8 cellular contexts compared by ENCODE assay signal in genomic region chr20:36493013-36493800, GRCh38. TPM values are rescaled to one million over a fixed set of nuclear protein-coding genes. Genes with fewer than 3 reads are reported as not detected.
DNase-seq lines count a peak whose midpoint lies in the region; ATAC-seq and TF ChIP-seq lines count a peak whose summit lies in the region.

No MANE protein-coding gene starts in this region.

- no peaks in the 10 kb centered on the region for H3K27me3 ChIP-seq in CD4-positive, CD25-positive, alpha-beta regulatory T cell (ENCODE audit: control insufficient read depth, insufficient read depth, low read length)
- H3K27me3 ChIP-seq in brain microvascular endothelial cell (replicated peaks) (no peaks in the 10 kb centered on the region), lower lobe of right lung (ENCODE audit: low read depth) (no peaks in the 10 kb centered on the region)

- no peaks in the 10 kb centered on the region for H3K9me3 ChIP-seq in CD4-positive, CD25-positive, alpha-beta regulatory T cell (ENCODE audit: control insufficient read depth in 2 of 2, low read length in 2 of 2)
- no peaks in the 10 kb centered on the region for H3K9me3 ChIP-seq in lower lobe of right lung

- ATAC-seq in CD4-positive, CD25-positive, alpha-beta regulatory T cell (ENCODE audit: low read depth in 2 of 2), result no peak
- ATAC-seq in lower lobe of right lung (peak in 1 of 2 donors; percentile 29), HG03280 (IDR thresholded peaks at IDR 0.05; ENCODE audit: unreplicated experiment) (no peak), HG02870 (IDR thresholded peaks at IDR 0.05; ENCODE audit: unreplicated experiment) (no peak), GM19035 (IDR thresholded peaks at IDR 0.05; ENCODE audit: unreplicated experiment) (no peak)

- H3K4me1 ChIP-seq in CD4-positive, CD25-positive, alpha-beta regulatory T cell (ENCODE audit: control insufficient read depth, insufficient read depth, low read length, poor library complexity, severe bottlenecking), result peaks cover 24% of the 10 kb centered on the region
- peaks cover 42% of the 10 kb centered on the region for H3K4me1 ChIP-seq in lower lobe of right lung

- intact Hi-C loops in lower lobe of right lung (cut with DNase I), result no loop called here

- peaks cover 24% of the 10 kb centered on the region for H3K36me3 ChIP-seq in CD4-positive, CD25-positive, alpha-beta regulatory T cell (ENCODE audit: control insufficient read depth, insufficient read depth, low read length)
- peaks cover 38% of the 10 kb centered on the region for H3K36me3 ChIP-seq in brain microvascular endothelial cell (replicated peaks)
- peaks cover 29% of the 10 kb centered on the region for H3K36me3 ChIP-seq in lower lobe of right lung

- H3K4me3 ChIP-seq in CD4-positive, CD25-positive, alpha-beta regulatory T cell (ENCODE audit: low read depth, low read length), result no peak overlapping the region
- H3K4me3 ChIP-seq in brain microvascular endothelial cell (ENCODE audit: low read depth, low read length) (no peak overlapping the region), lower lobe of right lung (no peak overlapping the region)

- peak; percentile 37 for TF ChIP-seq CTCF in brain microvascular endothelial cell (IDR thresholded peaks at IDR 0.05; ENCODE audit: low read depth, low read length, missing control alignments)
- TF ChIP-seq CTCF in lower lobe of right lung (IDR thresholded peaks at IDR 0.05), result peak; percentile 41

- H3K4me1 Mint-ChIP-seq in CD4-positive, CD25-positive, alpha-beta regulatory T cell, result peaks cover 0 to 47% (median 29%) of the 10 kb centered on the region in 4 donors

- H3K27me3 Mint-ChIP-seq in CD4-positive, CD25-positive, alpha-beta regulatory T cell, result no peaks in the 10 kb centered on the region

- peak overlapping the region; percentile 77 for H3K27ac ChIP-seq in CD4-positive, CD25-positive, alpha-beta regulatory T cell (ENCODE audit: insufficient read depth, low read length, poor library complexity, severe bottlenecking)
- no peak overlapping the region for H3K27ac ChIP-seq in brain microvascular endothelial cell
- peak overlapping the region; percentile 71 for H3K27ac ChIP-seq in lower lobe of right lung

- H3K4me3 Mint-ChIP-seq in CD4-positive, CD25-positive, alpha-beta regulatory T cell, result peak overlapping the region in 1 of 4 donors; percentile 25

- in situ Hi-C loops in brain microvascular endothelial cell (cut with HindIII; ENCODE audit: low pct_ligation_motif_present, low sequenced_read_pairs), result no loop called here

- H3K36me3 Mint-ChIP-seq in CD4-positive, CD25-positive, alpha-beta regulatory T cell, result peaks cover 5% of the 10 kb centered on the region

- H3K27ac Mint-ChIP-seq in CD4-positive, CD25-positive, alpha-beta regulatory T cell, result peak overlapping the region in 2 of 3 donors; percentile 55 to 92

- DNase-seq in CD4-positive, CD25-positive, alpha-beta regulatory T cell, result no peak
- DNase-seq in HuH-7.5 (ENCODE audit: low spot score), result peak; percentile 44
- DNase-seq in brain microvascular endothelial cell, result no peak
- no peak for DNase-seq in lower lobe of right lung
- DNase-seq in Ammon's horn (ENCODE audit: low spot score), result no peak

- no peaks in the 10 kb centered on the region for H3K9me3 Mint-ChIP-seq in CD4-positive, CD25-positive, alpha-beta regulatory T cell

RNA-seq across cellular contexts. Expression of gene MYL9, which starts 48.1 kb away (rescaled TPM):
- 7.7 TPM for total RNA-seq in CD4-positive, CD25-positive, alpha-beta regulatory T cell
- not detected for polyA plus RNA-seq in CD4-positive, CD25-positive, alpha-beta regulatory T cell
- total RNA-seq in lower lobe of right lung, result 274 TPM

Comparison
In these comparisons a context has a peak if more than half of its experiments do, and no peak if none do; other contexts are left out.
1. RNA of gene MYL9, which starts 48.1 kb away (total RNA-seq): 274 TPM in lower lobe of right lung (single experiment); 7.7 TPM in CD4-positive, CD25-positive, alpha-beta regulatory T cell (single experiment); every median in the first group is over 10 times any median in the second.